Comparison of ENCODE assay signal across 8 cellular contexts in the genomic region with DNA sequence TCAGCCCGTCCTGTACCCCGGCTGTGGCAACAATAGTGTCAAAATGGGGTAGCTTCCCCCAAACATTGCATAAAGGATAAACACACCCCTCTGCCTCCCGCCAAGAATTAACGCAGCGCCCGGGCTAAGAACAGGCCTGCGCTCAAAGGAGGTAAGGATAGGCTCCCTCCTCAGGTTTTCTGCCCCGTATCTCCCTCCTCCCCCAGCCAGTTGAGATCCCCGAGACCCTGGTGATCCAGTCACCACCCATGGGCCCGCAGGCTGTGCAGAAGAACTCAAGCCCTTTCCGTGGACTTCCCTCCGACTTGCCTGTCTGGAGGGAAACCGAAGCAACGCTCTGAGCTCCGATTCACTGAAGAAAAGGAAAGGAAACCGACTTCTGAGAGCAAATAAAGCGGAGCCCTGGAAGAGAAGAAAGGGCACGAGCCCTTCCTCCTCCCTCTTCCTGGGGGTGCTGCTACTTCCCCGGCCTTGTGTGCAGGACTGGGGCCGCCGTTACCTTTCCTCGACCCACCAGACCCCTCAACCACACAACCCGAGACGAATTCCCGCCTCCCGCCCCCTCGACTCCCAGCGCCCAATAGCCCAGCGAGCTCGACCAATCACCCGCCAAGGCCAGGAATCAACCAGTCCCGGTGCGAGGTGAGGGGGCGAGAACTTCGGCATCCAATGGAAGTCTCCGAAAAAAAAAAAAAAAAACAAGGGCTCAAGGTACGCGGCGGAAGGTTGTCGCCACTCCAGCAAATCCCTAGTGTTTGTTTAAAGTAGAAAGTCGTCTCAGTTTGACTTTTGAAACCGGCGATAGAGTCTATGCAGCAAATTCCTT. TPM values are rescaled to one million over a fixed set of nuclear protein-coding genes. Genes with fewer than 3 reads are reported as not detected.
DNase-seq lines count a peak whose midpoint lies in the region; ATAC-seq, FAIRE-seq and TF ChIP-seq lines count a peak whose summit lies in the region.

Gene BRIP1 (minus strand): TSS at position 554 of the 826 bp plus-strand sequence. CDS start 1,989 bp downstream, outside the sequence.

- WGBS in psoas muscle, 3 donors, result 0 to 1% (median 1%) methylated on average over 43 of the region's 43 CpGs

- H3K4me3 ChIP-seq in right atrium auricular region (peak within 1 kb of the TSS; percentile 64 to 70), psoas muscle (peak within 1 kb of the TSS; percentile 82)

- FAIRE-seq in urothelium cell line (lab: Jason Lieb, UNC), result peak; percentile 95

- H3K4me1 ChIP-seq in right atrium auricular region, result peaks cover 0 to 5% of the 10 kb centered on the region in 2 donors
- H3K4me1 ChIP-seq in psoas muscle, result peaks cover 9% of the 10 kb centered on the region

- no peaks in the 10 kb centered on the region for H3K27me3 ChIP-seq in right atrium auricular region
- H3K27me3 ChIP-seq in psoas muscle (ENCODE audit: insufficient read depth in 3 of 3, low read length in 2 of 3), result no peaks in the 10 kb centered on the region

- DNase-seq in NCI-H1694 (lab: John Stamatoyannopoulos, UW) (peak; percentile 94), amniotic epithelial cell (ENCODE audit: low read depth) (peak; percentile 92), right atrium auricular region (ENCODE audit: low spot score) (peak; percentile 94), psoas muscle (peak; percentile 90 to 93), urothelium cell line (ENCODE audit: low spot score) (peak; percentile 100)

- TF ChIP-seq CTCF in right atrium auricular region (IDR thresholded peaks at IDR 0.05) (no peak), psoas muscle (IDR thresholded peaks at IDR 0.05) (no peak)

- H3K36me3 ChIP-seq in right atrium auricular region, result no peaks in the 10 kb centered on the region
- H3K36me3 ChIP-seq in psoas muscle (ENCODE audit: insufficient read depth in 1 of 2, low read depth in 1 of 2), result peaks cover 0 to 22% of the 10 kb centered on the region in 2 donors

- ATAC-seq in HG02885 (IDR thresholded peaks at IDR 0.05; ENCODE audit: poor library complexity, unreplicated experiment), result peak; percentile 93
- peak; percentile 98 to 100 (median 100) for ATAC-seq in psoas muscle

- H3K9me3 ChIP-seq in right atrium auricular region (no peaks in the 10 kb centered on the region), psoas muscle (no peaks in the 10 kb centered on the region)

- H3K27ac ChIP-seq in right atrium auricular region, result peak within 1 kb of the TSS; percentile 63 to 66
- H3K27ac ChIP-seq in psoas muscle, result peak within 1 kb of the TSS; percentile 70

- intact Hi-C loops in T-helper 1 cell treated with Interleukin-12 subunit alpha and Interleukin-12 subunit beta and Interleukin-4 antibody, amounts not matched to agents 30 ng/mL and 1 ng/mL, for 36 hours (cut with micrococcal nuclease), result loop anchor here (1.0 to 10.0 kb wide), 10 partner anchors 39 to 1879 kb away; partner anchors contain the start of genes APPBP2, BCAS3, METTL2A and STRADA
- intact Hi-C loops in psoas muscle (cut with DNase I), result no loop called here

- TF ChIP-seq POLR2A in GM15510 (IDR thresholded peaks at IDR 0.05; ENCODE audit: borderline replicate concordance, extremely low read depth, insufficient read length), result peak; percentile 64

RNA-seq across cellular contexts. Expression of gene BRIP1, which starts in this region (rescaled TPM):
- 15.5 and 18.1 TPM in 2 replicates for total RNA-seq in T-helper 1 cell treated with Interleukin-12 subunit alpha and Interleukin-12 subunit beta and Interleukin-4 antibody, amounts not matched to agents 30 ng/mL and 1 ng/mL, for 36 hours
- total RNA-seq in right atrium auricular region (not detected), psoas muscle (under 1 TPM; 0.06 to 0.40 (median 0.19) TPM)
- polyA plus RNA-seq in psoas muscle, result under 1 TPM in 2 of 3 donors, not detected in 1; 0.03 to 0.35 TPM

Comparison
In these comparisons a context has a peak if more than half of its experiments do, and no peak if none do; other contexts are left out.
1. Peak in every context shown above with its lines: DNase-seq, ATAC-seq, H3K4me3 ChIP-seq and H3K27ac ChIP-seq.
2. RNA of gene BRIP1 (total RNA-seq): 15.5 to 18.1 TPM in T-helper 1 cell treated with Interleukin-12 subunit alpha and Interleukin-12 subunit beta and Interleukin-4 antibody, amounts not matched to agents 30 ng/mL and 1 ng/mL, for 36 hours; 0.06 to 0.40 TPM in psoas muscle and not detected in right atrium auricular region; every median in the first group is over 10 times any median in the second.
3. Peak in DNase-seq, H3K4me3 ChIP-seq and H3K27ac ChIP-seq in right atrium auricular region; RNA of the gene not detected or under 1 TPM.
4. Peak in DNase-seq, ATAC-seq, H3K4me3 ChIP-seq and H3K27ac ChIP-seq in psoas muscle; RNA of the gene not detected or under 1 TPM.